In genomic region chr10:5502903-5503835, GRCh38 we compare ENCODE assay signal across 17 cellular contexts. TPM values are rescaled to one million over a fixed set of nuclear protein-coding genes. Genes with fewer than 3 reads are reported as not detected.
DNase-seq lines count a peak whose midpoint lies in the region; ATAC-seq, FAIRE-seq and TF ChIP-seq lines count a peak whose summit lies in the region.
"Had no signal": no experiment of that assay in that cellular context is flagged by ENCODE, and none has a peak within 500 bp of the region (broad histone marks: within the 10 kb centered on the region; RNA-seq: fewer than 3 reads in every experiment).

No MANE protein-coding gene starts in this region.

- no peaks in the 10 kb centered on the region for H3K9me2 ChIP-seq in hepatocyte (replicated peaks; ENCODE audit: insufficient read depth)

- H3K9me3 ChIP-seq in hepatocyte (ENCODE audit: low read depth) (no peaks in the 10 kb centered on the region), stomach (no peaks in the 10 kb centered on the region)
- H3K9me3 ChIP-seq: tibial artery had no signal

- WGBS in hepatocyte (ENCODE audit: low lambda C conversion rate, missing lambda C conversion rate): 82% methylated on average over 8 of the region's 8 CpGs
- WGBS in stomach, 5 donors: 35 to 58% (median 56%) methylated on average over 8 of the region's 8 CpGs

- H3K27me3 ChIP-seq in hepatocyte (no peaks in the 10 kb centered on the region), stomach (no peaks in the 10 kb centered on the region)
- H3K27me3 ChIP-seq: tibial artery had no signal

- H2AFZ ChIP-seq in hepatocyte: no peak overlapping the region

- no peak overlapping the region for H3K4me2 ChIP-seq in hepatocyte

- no peak for FAIRE-seq in GM12892 (lab: Jason Lieb, UNC)
- FAIRE-seq: A204.1, colon had no signal

- no peaks in the 10 kb centered on the region for H3K79me2 ChIP-seq in hepatocyte

- no peak for ATAC-seq in GM18517 (IDR thresholded peaks at IDR 0.05; ENCODE audit: unreplicated experiment)

- H3K36me3 ChIP-seq in hepatocyte (replicated peaks; ENCODE audit: insufficient read depth, low read depth) (no peaks in the 10 kb centered on the region), stomach (no peaks in the 10 kb centered on the region)
- H3K36me3 ChIP-seq: tibial artery had no signal

- peaks cover 5% of the 10 kb centered on the region for H3K4me1 ChIP-seq in hepatocyte (ENCODE audit: insufficient read depth)
- peaks cover 24 to 46% (median 34%) of the 10 kb centered on the region in 4 donors for H3K4me1 ChIP-seq in stomach

- H3K4me3 ChIP-seq in hepatocyte: no peak overlapping the region
- H3K4me3 ChIP-seq in stomach: no peak overlapping the region
- H3K4me3 ChIP-seq: tibial artery had no signal

- DNase-seq in NCI-H748 (lab: John Stamatoyannopoulos, UW; ENCODE audit: unreplicated experiment) (peak; percentile 72), NCI-H748 treated with DMSO at 0.1 percent for 48 hours (lab: John Stamatoyannopoulos, UW) (no peak), NCI-H510A treated with DMSO at 0.1 percent for 48 hours (lab: John Stamatoyannopoulos, UW) (peak; percentile 90), hepatocyte (ENCODE audit: low spot score) (peak; percentile 50), stomach (peak; percentile 87), GM12892 (ENCODE audit: insufficient read length) (no peak), NCI-H524 treated with DMSO at 0.1 percent for 48 hours (lab: John Stamatoyannopoulos, UW) (no peak)
- DNase-seq: HCEC 1CT, IMR-90, NCI-H1930 had no signal

- intact Hi-C loops in stomach (cut with DNase I; ENCODE audit: low total_unique reads): no loop called here

- H3K27ac ChIP-seq in hepatocyte (no peak overlapping the region), stomach (peak overlapping the region; percentile 3 to 71 (median 51))
- H3K27ac ChIP-seq: tibial artery had no signal

- H4K20me1 ChIP-seq in hepatocyte (ENCODE audit: insufficient read depth, poor library complexity, severe bottlenecking): no peaks in the 10 kb centered on the region

- TF ChIP-seq EP300 in stomach (IDR thresholded peaks at IDR 0.05): no peak

- TF ChIP-seq CTCF in hepatocyte (IDR thresholded peaks at IDR 0.05; ENCODE audit: poor library complexity) (no peak), stomach (IDR thresholded peaks at IDR 0.05) (no peak)

- TF ChIP-seq POLR2A in stomach (IDR thresholded peaks at IDR 0.05) (no peak), GM12892 (IDR thresholded peaks at IDR 0.05; ENCODE audit: low read depth, low read length) (no peak)

RNA-seq across cellular contexts. Expression of gene CALML5, which starts 3.8 kb away (rescaled TPM):
- total RNA-seq in hepatocyte: not detected in 2 replicates
- not detected in 2 replicates for polyA plus RNA-seq in hepatocyte
- under 1 TPM in 1 of 5 donors, not detected in 4; 0.92 TPM for total RNA-seq in stomach
- polyA plus RNA-seq in stomach: 10 to 100 TPM in 1 of 3 donors, 1 to 10 TPM in 1, not detected in 1; 2.4 to 16.2 TPM
- polyA plus RNA-seq in GM12892 (2012; ENCODE audit: missing spikeins): not detected
- total RNA-seq: fibroblast of villous mesenchyme; IMR-90; naive thymus-derived CD8-positive, alpha-beta T cell; skeletal muscle tissue had no signal
- polyA plus RNA-seq: IMR-90; naive thymus-derived CD8-positive, alpha-beta T cell had no signal

RNA-seq across cellular contexts. Expression of gene CALML3, which starts 21.6 kb away (rescaled TPM):
- not detected in 2 replicates for total RNA-seq in hepatocyte
- not detected in 2 replicates for polyA plus RNA-seq in hepatocyte
- total RNA-seq in stomach: not detected
- 10 to 100 TPM in 1 of 3 donors, under 1 TPM in 1, not detected in 1; 0.46 to 64.6 TPM for polyA plus RNA-seq in stomach
- not detected for polyA plus RNA-seq in GM12892 (2012; ENCODE audit: missing spikeins)
- total RNA-seq: fibroblast of villous mesenchyme; IMR-90; naive thymus-derived CD8-positive, alpha-beta T cell; skeletal muscle tissue had no signal
- polyA plus RNA-seq: IMR-90; naive thymus-derived CD8-positive, alpha-beta T cell had no signal

Comparison
In these comparisons a context has a peak if more than half of its experiments do, and no peak if none do; other contexts are left out.
1. DNase-seq: peak in NCI-H748 (single experiment), NCI-H510A treated with DMSO at 0.1 percent for 48 hours (single experiment), hepatocyte (single experiment) and stomach (single experiment); none in NCI-H748 treated with DMSO at 0.1 percent for 48 hours (single experiment), GM12892 (single experiment) and NCI-H524 treated with DMSO at 0.1 percent for 48 hours (single experiment).